ENCODE assay signal across 1 cellular context in genomic region chr4:153564630-153565525, GRCh38.
TF ChIP-seq lines count a peak whose summit lies in the region.

No MANE protein-coding gene starts in this region.

TF ChIP-seq in HepG2, 621 proteins besides CTCF, POLR2A, EP300 and RAD21 (continued from another document and continues in another):
- no peak for TF ChIP-seq ZNF557 (CRISPR knock-in tag; IDR thresholded peaks at IDR 0.05)
- TF ChIP-seq ZNF597 (CRISPR knock-in tag; IDR thresholded peaks at IDR 0.05), result no peak
- peak; percentile 79 for TF ChIP-seq MIER3 (CRISPR knock-in tag; IDR thresholded peaks at IDR 0.05; ENCODE audit: borderline replicate concordance)
- no peak for TF ChIP-seq NRL (CRISPR knock-in tag; IDR thresholded peaks at IDR 0.05; ENCODE audit: borderline replicate concordance)
- no peak for TF ChIP-seq DZIP1 (CRISPR knock-in tag; IDR thresholded peaks at IDR 0.05)
- TF ChIP-seq EED (CRISPR knock-in tag; IDR thresholded peaks at IDR 0.05), result no peak
- no peak for TF ChIP-seq ZNF24 (IDR thresholded peaks at IDR 0.05)
- TF ChIP-seq NFIB (CRISPR knock-in tag; IDR thresholded peaks at IDR 0.05; ENCODE audit: borderline replicate concordance), result no peak
- TF ChIP-seq, protein P1, sequence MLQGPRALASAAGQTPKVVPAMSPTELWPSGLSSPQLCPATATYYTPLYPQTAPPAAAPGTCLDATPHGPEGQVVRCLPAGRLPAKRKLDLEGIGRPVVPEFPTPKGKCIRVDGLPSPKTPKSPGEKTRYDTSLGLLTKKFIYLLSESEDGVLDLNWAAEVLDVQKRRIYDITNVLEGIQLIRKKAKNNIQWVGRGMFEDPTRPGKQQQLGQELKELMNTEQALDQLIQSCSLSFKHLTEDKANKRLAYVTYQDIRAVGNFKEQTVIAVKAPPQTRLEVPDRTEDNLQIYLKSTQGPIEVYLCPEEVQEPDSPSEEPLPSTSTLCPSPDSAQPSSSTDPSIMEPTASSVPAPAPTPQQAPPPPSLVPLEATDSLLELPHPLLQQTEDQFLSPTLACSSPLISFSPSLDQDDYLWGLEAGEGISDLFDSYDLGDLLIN (CRISPR knock-in tag; IDR thresholded peaks at IDR 0.05; ENCODE audit: borderline replicate concordance), result no peak
- peak; percentile 46; the same call in 1 of the 2 replicates for TF ChIP-seq SOX13 (IDR thresholded peaks at IDR 0.05)
- TF ChIP-seq SOX13 (CRISPR knock-in tag; conservative IDR thresholded peaks at IDR 0.05 in 1 of 2, IDR thresholded peaks at IDR 0.05 in 1 of 2), result peak in 1 of 2 experiments; percentile 97; a peak in 2 of 4 replicates
- no peak for TF ChIP-seq HES4 (CRISPR knock-in tag; IDR thresholded peaks at IDR 0.05; ENCODE audit: borderline replicate concordance)
- TF ChIP-seq, protein P2, sequence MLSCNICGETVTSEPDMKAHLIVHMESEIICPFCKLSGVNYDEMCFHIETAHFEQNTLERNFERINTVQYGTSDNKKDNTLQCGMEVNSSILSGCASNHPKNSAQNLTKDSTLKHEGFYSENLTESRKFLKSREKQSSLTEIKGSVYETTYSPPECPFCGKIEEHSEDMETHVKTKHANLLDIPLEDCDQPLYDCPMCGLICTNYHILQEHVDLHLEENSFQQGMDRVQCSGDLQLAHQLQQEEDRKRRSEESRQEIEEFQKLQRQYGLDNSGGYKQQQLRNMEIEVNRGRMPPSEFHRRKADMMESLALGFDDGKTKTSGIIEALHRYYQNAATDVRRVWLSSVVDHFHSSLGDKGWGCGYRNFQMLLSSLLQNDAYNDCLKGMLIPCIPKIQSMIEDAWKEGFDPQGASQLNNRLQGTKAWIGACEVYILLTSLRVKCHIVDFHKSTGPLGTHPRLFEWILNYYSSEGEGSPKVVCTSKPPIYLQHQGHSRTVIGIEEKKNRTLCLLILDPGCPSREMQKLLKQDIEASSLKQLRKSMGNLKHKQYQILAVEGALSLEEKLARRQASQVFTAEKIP (CRISPR knock-in tag; IDR thresholded peaks at IDR 0.05; ENCODE audit: borderline replicate concordance), result no peak
- TF ChIP-seq JARID2 (CRISPR knock-in tag; IDR thresholded peaks at IDR 0.05; ENCODE audit: insufficient replicate concordance), result no peak
- no peak for TF ChIP-seq POLR2AphosphoS2 (IDR thresholded peaks at IDR 0.05; ENCODE audit: low read depth, low read length)
- TF ChIP-seq, protein P3, sequence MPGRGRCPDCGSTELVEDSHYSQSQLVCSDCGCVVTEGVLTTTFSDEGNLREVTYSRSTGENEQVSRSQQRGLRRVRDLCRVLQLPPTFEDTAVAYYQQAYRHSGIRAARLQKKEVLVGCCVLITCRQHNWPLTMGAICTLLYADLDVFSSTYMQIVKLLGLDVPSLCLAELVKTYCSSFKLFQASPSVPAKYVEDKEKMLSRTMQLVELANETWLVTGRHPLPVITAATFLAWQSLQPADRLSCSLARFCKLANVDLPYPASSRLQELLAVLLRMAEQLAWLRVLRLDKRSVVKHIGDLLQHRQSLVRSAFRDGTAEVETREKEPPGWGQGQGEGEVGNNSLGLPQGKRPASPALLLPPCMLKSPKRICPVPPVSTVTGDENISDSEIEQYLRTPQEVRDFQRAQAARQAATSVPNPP (CRISPR knock-in tag; IDR thresholded peaks at IDR 0.05), result no peak
- TF ChIP-seq ZFP37 (CRISPR knock-in tag; IDR thresholded peaks at IDR 0.05; ENCODE audit: borderline replicate concordance), result no peak
- TF ChIP-seq ZNF790 (CRISPR knock-in tag; IDR thresholded peaks at IDR 0.05; ENCODE audit: borderline replicate concordance), result no peak
- TF ChIP-seq PBX2 (CRISPR knock-in tag; IDR thresholded peaks at IDR 0.05), result peak; percentile 73
- TF ChIP-seq CEBPB (IDR thresholded peaks at IDR 0.05; ENCODE audit: borderline replicate concordance, low read depth, low read length), result peak; percentile 30; the same call in 1 of the 2 replicates
- TF ChIP-seq NONO (IDR thresholded peaks at IDR 0.05), result no peak
- TF ChIP-seq NONO (CRISPR knock-in tag; conservative IDR thresholded peaks at IDR 0.05), result no peak
- TF ChIP-seq HOXA5 (CRISPR knock-in tag; IDR thresholded peaks at IDR 0.05), result peak; percentile 80; the same call in 1 of the 2 replicates
- TF ChIP-seq MXI1 (IDR thresholded peaks at IDR 0.05; ENCODE audit: borderline replicate concordance, low read depth, low read length), result peak; percentile 31; the same call in 1 of the 3 replicates
- no peak for TF ChIP-seq ZNF343 (CRISPR knock-in tag; IDR thresholded peaks at IDR 0.05)
- TF ChIP-seq, protein P4, sequence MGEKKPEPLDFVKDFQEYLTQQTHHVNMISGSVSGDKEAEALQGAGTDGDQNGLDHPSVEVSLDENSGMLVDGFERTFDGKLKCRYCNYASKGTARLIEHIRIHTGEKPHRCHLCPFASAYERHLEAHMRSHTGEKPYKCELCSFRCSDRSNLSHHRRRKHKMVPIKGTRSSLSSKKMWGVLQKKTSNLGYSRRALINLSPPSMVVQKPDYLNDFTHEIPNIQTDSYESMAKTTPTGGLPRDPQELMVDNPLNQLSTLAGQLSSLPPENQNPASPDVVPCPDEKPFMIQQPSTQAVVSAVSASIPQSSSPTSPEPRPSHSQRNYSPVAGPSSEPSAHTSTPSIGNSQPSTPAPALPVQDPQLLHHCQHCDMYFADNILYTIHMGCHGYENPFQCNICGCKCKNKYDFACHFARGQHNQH (CRISPR knock-in tag; IDR thresholded peaks at IDR 0.05), result peak; percentile 98
- TF ChIP-seq EZH2 (conservative IDR thresholded peaks at IDR 0.05; ENCODE audit: low read depth, low read length), result no peak
- no peak for TF ChIP-seq ZNF282 (IDR thresholded peaks at IDR 0.05; ENCODE audit: partially characterized antibody)
- TF ChIP-seq HMGA1 (CRISPR knock-in tag; conservative IDR thresholded peaks at IDR 0.05), result no peak
- no peak for TF ChIP-seq SKIL (CRISPR knock-in tag; IDR thresholded peaks at IDR 0.05; ENCODE audit: borderline replicate concordance)
- TF ChIP-seq, protein P5, sequence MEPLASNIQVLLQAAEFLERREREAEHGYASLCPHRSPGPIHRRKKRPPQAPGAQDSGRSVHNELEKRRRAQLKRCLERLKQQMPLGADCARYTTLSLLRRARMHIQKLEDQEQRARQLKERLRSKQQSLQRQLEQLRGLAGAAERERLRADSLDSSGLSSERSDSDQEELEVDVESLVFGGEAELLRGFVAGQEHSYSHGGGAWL (CRISPR knock-in tag; IDR thresholded peaks at IDR 0.05), result no peak
- no peak; the same call in 1 of the 2 replicates for TF ChIP-seq RERE (CRISPR knock-in tag; IDR thresholded peaks at IDR 0.05; ENCODE audit: low read depth)
- no peak for TF ChIP-seq SP4 (CRISPR knock-in tag; IDR thresholded peaks at IDR 0.05)
- no peak for TF ChIP-seq ETV6 (CRISPR knock-in tag; conservative IDR thresholded peaks at IDR 0.05)
- no peak for TF ChIP-seq ATAD3A (CRISPR knock-in tag; IDR thresholded peaks at IDR 0.05)
- TF ChIP-seq ZNF468 (CRISPR knock-in tag; IDR thresholded peaks at IDR 0.05), result no peak
- no peak for TF ChIP-seq ATRX (CRISPR knock-in tag; IDR thresholded peaks at IDR 0.05; ENCODE audit: borderline replicate concordance)
- no peak for TF ChIP-seq ZNF367 (CRISPR knock-in tag; IDR thresholded peaks at IDR 0.05; ENCODE audit: borderline replicate concordance)
- TF ChIP-seq, protein P6, sequence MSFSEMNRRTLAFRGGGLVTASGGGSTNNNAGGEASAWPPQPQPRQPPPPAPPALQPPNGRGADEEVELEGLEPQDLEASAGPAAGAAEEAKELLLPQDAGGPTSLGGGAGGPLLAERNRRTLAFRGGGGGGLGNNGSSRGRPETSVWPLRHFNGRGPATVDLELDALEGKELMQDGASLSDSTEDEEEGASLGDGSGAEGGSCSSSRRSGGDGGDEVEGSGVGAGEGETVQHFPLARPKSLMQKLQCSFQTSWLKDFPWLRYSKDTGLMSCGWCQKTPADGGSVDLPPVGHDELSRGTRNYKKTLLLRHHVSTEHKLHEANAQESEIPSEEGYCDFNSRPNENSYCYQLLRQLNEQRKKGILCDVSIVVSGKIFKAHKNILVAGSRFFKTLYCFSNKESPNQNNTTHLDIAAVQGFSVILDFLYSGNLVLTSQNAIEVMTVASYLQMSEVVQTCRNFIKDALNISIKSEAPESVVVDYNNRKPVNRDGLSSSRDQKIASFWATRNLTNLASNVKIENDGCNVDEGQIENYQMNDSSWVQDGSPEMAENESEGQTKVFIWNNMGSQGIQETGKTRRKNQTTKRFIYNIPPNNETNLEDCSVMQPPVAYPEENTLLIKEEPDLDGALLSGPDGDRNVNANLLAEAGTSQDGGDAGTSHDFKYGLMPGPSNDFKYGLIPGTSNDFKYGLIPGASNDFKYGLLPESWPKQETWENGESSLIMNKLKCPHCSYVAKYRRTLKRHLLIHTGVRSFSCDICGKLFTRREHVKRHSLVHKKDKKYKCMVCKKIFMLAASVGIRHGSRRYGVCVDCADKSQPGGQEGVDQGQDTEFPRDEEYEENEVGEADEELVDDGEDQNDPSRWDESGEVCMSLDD (CRISPR knock-in tag; IDR thresholded peaks at IDR 0.05; ENCODE audit: borderline replicate concordance), result no peak
- TF ChIP-seq CBFB (CRISPR knock-in tag; IDR thresholded peaks at IDR 0.05), result no peak
